20 cellular contexts compared by ENCODE assay signal in genomic region chr14:99598774-99599173, GRCh38. TPM values are rescaled to one million over a fixed set of nuclear protein-coding genes. Genes with fewer than 3 reads are reported as not detected.
DNase-seq lines count a peak whose midpoint lies in the region; TF ChIP-seq lines count a peak whose summit lies in the region.
"Had no signal": no experiment of that assay in that cellular context is flagged by ENCODE, and none has a peak within 500 bp of the region (broad histone marks: within the 10 kb centered on the region; RNA-seq: fewer than 3 reads in every experiment).

No MANE protein-coding gene starts in this region.

- H3K4me3 ChIP-seq in left ventricle myocardium inferior (no peak overlapping the region), right atrium auricular region (no peak overlapping the region), neural progenitor cell (peak overlapping the region; percentile 14), uterus (no peak overlapping the region)
- H3K4me3 ChIP-seq: GM23248, MG63, ovary had no signal

- H3F3A ChIP-seq in neural progenitor cell (ENCODE audit: low read depth): peaks cover 37% of the 10 kb centered on the region

- H3K27ac ChIP-seq in left ventricle myocardium inferior (replicated peaks) (peak overlapping the region; percentile 93), right atrium auricular region (peak overlapping the region in 1 of 2 donors; percentile 72), neural progenitor cell (no peak overlapping the region), uterus (peak overlapping the region; percentile 3 to 4)
- H3K27ac ChIP-seq: brain microvascular endothelial cell, GM23248, ovary had no signal

- no peak overlapping the region for H2AFZ ChIP-seq in neural progenitor cell (replicated peaks)
- H2AFZ ChIP-seq: GM23248 had no signal

- H3K9me3 Mint-ChIP-seq in endothelial cell (ENCODE audit: unreplicated experiment) (no peaks in the 10 kb centered on the region), neural progenitor cell (no peaks in the 10 kb centered on the region)
- H3K9me3 Mint-ChIP-seq: activated CD4-positive, alpha-beta T cell treated with anti-CD3 and anti-CD28 coated beads, Interleukin-2, amount 10 ng/mL, durations not matched to agents 24 days and 14 days; CD8-positive, alpha-beta memory T cell had no signal

- TF ChIP-seq CTCF in left ventricle myocardium inferior (IDR thresholded peaks at IDR 0.05; ENCODE audit: borderline replicate concordance) (no peak), right atrium auricular region (IDR thresholded peaks at IDR 0.05) (no peak), endothelial cell (IDR thresholded peaks at IDR 0.05; ENCODE audit: unreplicated experiment) (no peak), neural progenitor cell (IDR thresholded peaks at IDR 0.05) (no peak), uterus (IDR thresholded peaks at IDR 0.05) (no peak)

- H3K4me1 Mint-ChIP-seq in endothelial cell (ENCODE audit: unreplicated experiment) (peaks cover 66% of the 10 kb centered on the region), neural progenitor cell (peaks cover 53% of the 10 kb centered on the region)

- peaks cover 99% of the 10 kb centered on the region for H3K79me2 ChIP-seq in neural progenitor cell (ENCODE audit: low read depth)

- no peaks in the 10 kb centered on the region for H3K36me3 ChIP-seq in left ventricle myocardium inferior
- H3K36me3 ChIP-seq in right atrium auricular region: no peaks in the 10 kb centered on the region
- no peaks in the 10 kb centered on the region for H3K36me3 ChIP-seq in neural progenitor cell
- no peaks in the 10 kb centered on the region for H3K36me3 ChIP-seq in uterus
- H3K36me3 ChIP-seq: brain microvascular endothelial cell, MG63, ovary had no signal

- H3K27ac Mint-ChIP-seq in endothelial cell (ENCODE audit: unreplicated experiment) (no peak overlapping the region), neural progenitor cell (peak overlapping the region; percentile 57)
- H3K27ac Mint-ChIP-seq: activated CD4-positive, alpha-beta T cell treated with anti-CD3 and anti-CD28 coated beads, Interleukin-2, amount 10 ng/mL, durations not matched to agents 24 days and 14 days had no signal

- peaks cover 100% of the 10 kb centered on the region for H3K4me1 ChIP-seq in left ventricle myocardium inferior
- peaks cover 2 to 95% of the 10 kb centered on the region in 2 donors for H3K4me1 ChIP-seq in right atrium auricular region
- H3K4me1 ChIP-seq in neural progenitor cell: peaks cover 41% of the 10 kb centered on the region
- peaks cover 0 to 23% of the 10 kb centered on the region in 2 donors for H3K4me1 ChIP-seq in uterus

- no peak overlapping the region for H3K9ac ChIP-seq in neural progenitor cell
- H3K9ac ChIP-seq: GM23248 had no signal

- no peak for TF ChIP-seq POLR2A in uterus (IDR thresholded peaks at IDR 0.05)

- peaks cover 97% of the 10 kb centered on the region for H4K20me1 ChIP-seq in neural progenitor cell (ENCODE audit: low read depth)

- H3K27me3 Mint-ChIP-seq in endothelial cell (ENCODE audit: unreplicated experiment): peaks cover 14% of the 10 kb centered on the region
- peaks cover 11% of the 10 kb centered on the region for H3K27me3 Mint-ChIP-seq in neural progenitor cell (ENCODE audit: insufficient read depth, low read depth)
- H3K27me3 Mint-ChIP-seq: CD8-positive, alpha-beta memory T cell had no signal

- intact Hi-C loops in left ventricle myocardium inferior (cut with micrococcal nuclease) (no loop called here), uterus (cut with DNase I; ENCODE audit: low total_unique reads) (no loop called here)

- H3K36me3 Mint-ChIP-seq in endothelial cell (ENCODE audit: low read depth, unreplicated experiment): peaks cover 6% of the 10 kb centered on the region
- no peaks in the 10 kb centered on the region for H3K36me3 Mint-ChIP-seq in neural progenitor cell

- DNase-seq in left ventricle myocardium inferior (no peak), right atrium auricular region (ENCODE audit: low spot score) (no peak), endothelial cell (ENCODE audit: low spot score) (no peak), neural progenitor cell (ENCODE audit: low spot score) (peak; percentile 87), uterus (no peak), DMS 273 treated with DMSO at 0.1 percent for 48 hours (lab: John Stamatoyannopoulos, UW) (no peak), DMS 273 (lab: John Stamatoyannopoulos, UW; ENCODE audit: unreplicated experiment) (no peak), RPMI8226 (no peak)
- DNase-seq: activated CD4-positive, alpha-beta T cell treated with anti-CD3 and anti-CD28 coated beads, Interleukin-2, amount 10 ng/mL, durations not matched to agents 24 days and 14 days; activated naive CD4-positive, alpha-beta T cell treated with anti-CD3 and anti-CD28 coated beads, Interleukin-2, amount 50 U/mL, for 16 hours; brain microvascular endothelial cell; CD8-positive, alpha-beta memory T cell; GM23248; kidney glomerular epithelial cell; MG63; NCI-H1694 treated with DMSO at 0.1 percent for 48 hours; NCI-H446; stimulated activated naive CD8-positive, alpha-beta T cell treated with anti-CD3 and anti-CD28 coated beads, Interleukin-15, Interleukin-2, amounts not matched to agents 100 U/mL and 50 U/mL, for 24 hours had no signal

- H3K4me2 ChIP-seq in neural progenitor cell: peak overlapping the region; percentile 47

- H3K27me3 ChIP-seq in left ventricle myocardium inferior (ENCODE audit: low read depth) (no peaks in the 10 kb centered on the region), right atrium auricular region (no peaks in the 10 kb centered on the region), neural progenitor cell (peaks cover 25% of the 10 kb centered on the region), uterus (no peaks in the 10 kb centered on the region)
- H3K27me3 ChIP-seq: MG63, ovary had no signal

- H3K4me3 Mint-ChIP-seq in endothelial cell (ENCODE audit: unreplicated experiment): peak overlapping the region; percentile 31
- H3K4me3 Mint-ChIP-seq in neural progenitor cell: peak overlapping the region; percentile 59
- H3K4me3 Mint-ChIP-seq: activated CD4-positive, alpha-beta T cell treated with anti-CD3 and anti-CD28 coated beads, Interleukin-2, amount 10 ng/mL, durations not matched to agents 24 days and 14 days had no signal

- H3K9me3 ChIP-seq in left ventricle myocardium inferior (replicated peaks): no peaks in the 10 kb centered on the region
- H3K9me3 ChIP-seq in right atrium auricular region: no peaks in the 10 kb centered on the region
- H3K9me3 ChIP-seq in neural progenitor cell (ENCODE audit: low read depth): no peaks in the 10 kb centered on the region
- H3K9me3 ChIP-seq in uterus: no peaks in the 10 kb centered on the region
- H3K9me3 ChIP-seq: MG63, ovary had no signal

RNA-seq across cellular contexts. Expression of gene CCDC85C, which starts 5.2 kb away (rescaled TPM):
- total RNA-seq in left ventricle myocardium inferior: 41.0 TPM
- 10 to 100 TPM; 17.1 to 17.7 TPM for total RNA-seq in right atrium auricular region
- 42.1 TPM for total RNA-seq in endothelial cell (ENCODE audit: unreplicated experiment)
- total RNA-seq in neural progenitor cell (ENCODE audit: low replicate concordance): 19.0 and 41.3 TPM in 2 replicates
- 10 to 100 TPM in 2 of 4 donors, 1 to 10 TPM in 1, under 1 TPM in 1; 0.88 to 56.3 (median 13.6) TPM for total RNA-seq in uterus

RNA-seq across cellular contexts. Expression of gene HHIPL1, which starts 46.2 kb away (rescaled TPM):
- total RNA-seq in left ventricle myocardium inferior: 1.2 TPM
- total RNA-seq in right atrium auricular region: 1 to 10 TPM; 1.8 to 2.4 TPM
- 15.1 TPM for total RNA-seq in endothelial cell (ENCODE audit: unreplicated experiment)
- 0.32 and 1.2 TPM in 2 replicates for total RNA-seq in neural progenitor cell (ENCODE audit: low replicate concordance)
- 1 to 10 TPM in 3 of 4 donors, under 1 TPM in 1; under 0.01 to 8.2 (median 3.0) TPM for total RNA-seq in uterus
- total RNA-seq: activated CD4-positive, alpha-beta T cell treated with anti-CD3 and anti-CD28 coated beads, Interleukin-2, amount 10 ng/mL, durations not matched to agents 24 days and 14 days; mononuclear cell had no signal
